ENCODE assay signal across 24 cellular contexts in genomic region chr7:29893351-29894005, GRCh38.
DNase-seq lines count a peak whose midpoint lies in the region; ATAC-seq and TF ChIP-seq lines count a peak whose summit lies in the region.
"Had no signal": no experiment of that assay in that cellular context is flagged by ENCODE, and none has a peak within 500 bp of the region (broad histone marks: within the 10 kb centered on the region; RNA-seq: fewer than 3 reads in every experiment).

No MANE protein-coding gene starts in this region.

- peaks cover 5% of the 10 kb centered on the region; the same call in 1 of the 2 replicates for H3K4me1 ChIP-seq in HEK293 (ENCODE audit: control insufficient read depth, insufficient read depth, low read length)
- no peaks in the 10 kb centered on the region for H3K4me1 ChIP-seq in osteoblast (ENCODE audit: insufficient read depth, low read length)
- no peaks in the 10 kb centered on the region for H3K4me1 ChIP-seq in right cardiac atrium (ENCODE audit: control insufficient read depth, insufficient read depth, low read length)
- H3K4me1 ChIP-seq: A549; BLaER1 treated with 17β-estradiol and CSF1 and Interleukin-3, amounts not matched to agents 10 nM and 100 nM had no signal

- intact Hi-C loops in right cardiac atrium (cut with DNase I), result no loop called here

- H2AFZ ChIP-seq in osteoblast (ENCODE audit: low read length), result no peak overlapping the region
- H2AFZ ChIP-seq: GM23248 had no signal

- no peak overlapping the region for H3K4me2 ChIP-seq in osteoblast (ENCODE audit: insufficient read depth, low read length)
- H3K4me2 ChIP-seq: A549; BLaER1 treated with 17β-estradiol and CSF1 and Interleukin-3, amounts not matched to agents 10 nM and 100 nM had no signal

- 85% methylated on average over 6 of the region's 6 CpGs for WGBS in right cardiac atrium

- no peak overlapping the region for H3K4me3 ChIP-seq in HEK293 (ENCODE audit: low read depth, low read length)
- H3K4me3 ChIP-seq in osteoblast (ENCODE audit: insufficient read depth, low read length), result no peak overlapping the region
- H3K4me3 ChIP-seq in right cardiac atrium (ENCODE audit: low read length), result no peak overlapping the region
- H3K4me3 ChIP-seq: A549; BLaER1 treated with 17β-estradiol and CSF1 and Interleukin-3, amounts not matched to agents 10 nM and 100 nM; GM12878; GM23248 had no signal

- H3K27me3 ChIP-seq in osteoblast (ENCODE audit: insufficient read depth, low read length), result peaks cover 19% of the 10 kb centered on the region
- H3K27me3 ChIP-seq in right cardiac atrium (ENCODE audit: control insufficient read depth, insufficient read depth), result no peaks in the 10 kb centered on the region
- H3K27me3 ChIP-seq: BE2C; BLaER1 treated with 17β-estradiol and CSF1 and Interleukin-3, amounts not matched to agents 10 nM and 100 nM had no signal

- H3K9me3 ChIP-seq in HEK293 (ENCODE audit: control insufficient read depth, insufficient read depth, low read depth, low read length), result no peaks in the 10 kb centered on the region; the same call in 1 of the 2 replicates
- no peaks in the 10 kb centered on the region for H3K9me3 ChIP-seq in osteoblast (ENCODE audit: low read depth, low read length)
- no peaks in the 10 kb centered on the region for H3K9me3 ChIP-seq in right cardiac atrium (ENCODE audit: control insufficient read depth, low read length)
- H3K9me3 ChIP-seq: A549, BE2C had no signal

- POLR2A ChIA-PET in HEK293 (lab: Yijun Ruan, JAX), result no interaction called here

- CTCF ChIA-PET in HEK293 (lab: Yijun Ruan, JAX), result interaction anchor here (1.5 kb wide), 1 partner anchor 28 kb away, joined by 7 read pairs; no protein-coding TSS in a partner anchor

- DNase-seq in NCI-H146 treated with DMSO at 0.1 percent for 48 hours (lab: John Stamatoyannopoulos, UW; ENCODE audit: unreplicated experiment) (peak; percentile 41), iPS-NIHi7 (ENCODE audit: extremely low spot score) (peak; percentile 6), osteoblast (ENCODE audit: insufficient read length, low spot score, missing footprints) (peak; percentile 43), left lobe of liver (ENCODE audit: low spot score) (no peak), A172 (ENCODE audit: low spot score) (no peak), right cardiac atrium (no peak), germinal center (ENCODE audit: low spot score) (no peak)
- DNase-seq: ACHN; AML-193; BE2C; CD4-positive, alpha-beta T cell; CD8-positive, alpha-beta memory T cell; DMS 273 treated with DMSO at 0.1 percent for 48 hours; DMS79; EL; GDM1; GM23248; H7; HFFc6 had no signal

- no peaks in the 10 kb centered on the region for H3K36me3 ChIP-seq in HEK293 (ENCODE audit: control insufficient read depth in 2 of 2, insufficient read depth in 1 of 2, low read length in 2 of 2)
- no peaks in the 10 kb centered on the region for H3K36me3 ChIP-seq in osteoblast (ENCODE audit: insufficient read depth, low read length)
- H3K36me3 ChIP-seq: BE2C; BLaER1 treated with 17β-estradiol and CSF1 and Interleukin-3, amounts not matched to agents 10 nM and 100 nM had no signal

- ATAC-seq in left lobe of liver (no peak), right cardiac atrium (no peak)
- ATAC-seq: A549, GM12878, HCT116 had no signal

- TF ChIP-seq CTCF in HEK293 (tag by site-specific recombination; IDR thresholded peaks at IDR 0.05) (no peak), osteoblast (IDR thresholded peaks at IDR 0.05; ENCODE audit: extremely low read depth, low read depth, low read length) (no peak)

- no peaks in the 10 kb centered on the region for H4K20me1 ChIP-seq in osteoblast (ENCODE audit: insufficient read depth, low read length)
- H4K20me1 ChIP-seq: BLaER1 treated with 17β-estradiol and CSF1 and Interleukin-3, amounts not matched to agents 10 nM and 100 nM had no signal

- H3K27ac ChIP-seq in HEK293 (ENCODE audit: extremely low read depth, low read depth, low read length) (no peak overlapping the region), osteoblast (ENCODE audit: low read depth, low read length) (no peak overlapping the region), right cardiac atrium (ENCODE audit: low read length) (no peak overlapping the region)
- H3K27ac ChIP-seq: A549; BLaER1 treated with 17β-estradiol and CSF1 and Interleukin-3, amounts not matched to agents 10 nM and 100 nM; GM23248 had no signal

- no peaks in the 10 kb centered on the region for H3K79me2 ChIP-seq in osteoblast (ENCODE audit: insufficient read depth, low read length)

TF ChIP-seq in HEK293, 187 proteins besides CTCF, POLR2A, EP300 and RAD21:
- TF ChIP-seq ZBTB7A (tag by site-specific recombination; IDR thresholded peaks at IDR 0.05; ENCODE audit: low read depth) (no peak), PRDM6 (tag by site-specific recombination; IDR thresholded peaks at IDR 0.05) (peak; percentile 41; the same call in 1 of the 2 replicates)

Comparison
In these comparisons a context has a peak if more than half of its experiments do, and no peak if none do; other contexts are left out.
1. DNase-seq: peak in NCI-H146 treated with DMSO at 0.1 percent for 48 hours (single experiment), iPS-NIHi7 (single experiment) and osteoblast (single experiment); none in left lobe of liver (single experiment), A172 (single experiment), right cardiac atrium (0 of 3) and germinal center (single experiment).